Comparison of ENCODE assay signal across 12 cellular contexts in genomic region chr2:9990735-9991134, GRCh38. TPM values are rescaled to one million over a fixed set of nuclear protein-coding genes. Genes with fewer than 3 reads are reported as not detected.
DNase-seq lines count a peak whose midpoint lies in the region; ATAC-seq and TF ChIP-seq lines count a peak whose summit lies in the region.
"Had no signal": no experiment of that assay in that cellular context is flagged by ENCODE, and none has a peak within 500 bp of the region (broad histone marks: within the 10 kb centered on the region; RNA-seq: fewer than 3 reads in every experiment).

No MANE protein-coding gene starts in this region.

- H3K27ac Mint-ChIP-seq in stimulated activated effector memory CD8-positive, alpha-beta T cell treated with anti-CD3 and anti-CD28 coated beads, Interleukin-12 subunit alpha, Interleukin-12 subunit beta, amount 100 ng/mL, for 72 hours = no peak overlapping the region
- H3K27ac Mint-ChIP-seq: activated naive CD8-positive, alpha-beta T cell treated with anti-CD3 and anti-CD28 coated beads for 36 hours; mesothelial cell of epicardium had no signal

- H3K27me3 ChIP-seq in upper lobe of left lung = no peaks in the 10 kb centered on the region

- no peak for TF ChIP-seq POLR2A in upper lobe of left lung (IDR thresholded peaks at IDR 0.05)

- H3K4me1 ChIP-seq in upper lobe of left lung = peaks cover 8 to 26% (median 12%) of the 10 kb centered on the region in 4 donors
- H3K4me1 ChIP-seq: psoas muscle had no signal

- no peaks in the 10 kb centered on the region for H3K9me3 Mint-ChIP-seq in stimulated activated effector memory CD8-positive, alpha-beta T cell treated with anti-CD3 and anti-CD28 coated beads, Interleukin-12 subunit alpha, Interleukin-12 subunit beta, amount 100 ng/mL, for 72 hours
- H3K9me3 Mint-ChIP-seq: activated naive CD8-positive, alpha-beta T cell treated with anti-CD3 and anti-CD28 coated beads for 36 hours; mesothelial cell of epicardium had no signal

- H3K4me3 ChIP-seq in upper lobe of left lung = no peak overlapping the region
- H3K4me3 ChIP-seq: psoas muscle had no signal

- DNase-seq in activated CD4-positive, alpha-beta T cell treated with anti-CD3 and anti-CD28 coated beads, Interleukin-2, amount 50 U/mL, for 48 hours = peak; percentile 19 to 25
- DNase-seq in activated CD4-positive, alpha-beta T cell treated with anti-CD3 and anti-CD28 coated beads for 48 hours = no peak
- DNase-seq in cerebellum (ENCODE audit: low spot score) = peak; percentile 83
- DNase-seq in left lobe of liver (ENCODE audit: low spot score) = no peak
- peak in 1 of 2 donors; percentile 65 for DNase-seq in upper lobe of left lung
- no peak for DNase-seq in stimulated activated effector memory CD8-positive, alpha-beta T cell treated with anti-CD3 and anti-CD28 coated beads, Interleukin-12 subunit alpha, Interleukin-12 subunit beta, amount 100 ng/mL, for 72 hours (ENCODE audit: low spot score in 2 of 2)
- no peak for DNase-seq in activated gamma-delta T cell treated with Interleukin-2 at 50 U/mL for 16 hours
- DNase-seq: activated naive CD8-positive, alpha-beta T cell treated with anti-CD3 and anti-CD28 coated beads for 36 hours had no signal

- TF ChIP-seq CTCF in upper lobe of left lung (IDR thresholded peaks at IDR 0.05) = no peak

- 47 to 54% methylated on average over 6 of the region's 6 CpGs for WGBS in upper lobe of left lung, 2 donors

- no peak overlapping the region for H3K4me3 Mint-ChIP-seq in stimulated activated effector memory CD8-positive, alpha-beta T cell treated with anti-CD3 and anti-CD28 coated beads, Interleukin-12 subunit alpha, Interleukin-12 subunit beta, amount 100 ng/mL, for 72 hours
- H3K4me3 Mint-ChIP-seq: activated naive CD8-positive, alpha-beta T cell treated with anti-CD3 and anti-CD28 coated beads for 36 hours; mesothelial cell of epicardium had no signal

- H3K9me3 ChIP-seq in upper lobe of left lung = no peaks in the 10 kb centered on the region
- H3K9me3 ChIP-seq: psoas muscle had no signal

- H3K4me1 Mint-ChIP-seq in stimulated activated effector memory CD8-positive, alpha-beta T cell treated with anti-CD3 and anti-CD28 coated beads, Interleukin-12 subunit alpha, Interleukin-12 subunit beta, amount 100 ng/mL, for 72 hours = peaks cover 19% of the 10 kb centered on the region
- H3K4me1 Mint-ChIP-seq: mesothelial cell of epicardium had no signal

- H3K36me3 ChIP-seq in upper lobe of left lung = no peaks in the 10 kb centered on the region

- H3K36me3 Mint-ChIP-seq in stimulated activated effector memory CD8-positive, alpha-beta T cell treated with anti-CD3 and anti-CD28 coated beads, Interleukin-12 subunit alpha, Interleukin-12 subunit beta, amount 100 ng/mL, for 72 hours = no peaks in the 10 kb centered on the region
- H3K36me3 Mint-ChIP-seq: activated naive CD8-positive, alpha-beta T cell treated with anti-CD3 and anti-CD28 coated beads for 36 hours had no signal

- no peak for TF ChIP-seq EP300 in upper lobe of left lung (IDR thresholded peaks at IDR 0.05)

- H3K27ac ChIP-seq in upper lobe of left lung = peak overlapping the region in 3 of 4 donors; percentile 30 to 56 (median 52)
- H3K27ac ChIP-seq: psoas muscle had no signal

- ATAC-seq in left lobe of liver = peak; percentile 37
- ATAC-seq in upper lobe of left lung (ENCODE audit: low FRiP score in 2 of 2) = peak in 1 of 2 donors; percentile 81
- ATAC-seq in stimulated activated effector memory CD8-positive, alpha-beta T cell treated with anti-CD3 and anti-CD28 coated beads, Interleukin-12 subunit alpha, Interleukin-12 subunit beta, amount 100 ng/mL, for 72 hours = no peak
- ATAC-seq in GM19455 (IDR thresholded peaks at IDR 0.05; ENCODE audit: unreplicated experiment) = no peak
- ATAC-seq: Panc1 had no signal

RNA-seq across cellular contexts. Expression of gene GRHL1, which starts 39.2 kb away (rescaled TPM):
- total RNA-seq in cerebellum (17.2 TPM), left lobe of liver (4.7 TPM), upper lobe of left lung (10 to 100 TPM in 3 of 6 donors, 1 to 10 TPM in 3; 4.3 to 18.0 (median 10.1) TPM)

RNA-seq across cellular contexts. Expression of gene KLF11, which starts 52.6 kb away (rescaled TPM):
- total RNA-seq in cerebellum (10.7 TPM), left lobe of liver (12.2 TPM), upper lobe of left lung (10 to 100 TPM; 14.3 to 38.7 (median 23.4) TPM)

Comparison
In these comparisons a context has a peak if more than half of its experiments do, and no peak if none do; other contexts are left out.
1. DNase-seq: peak in activated CD4-positive, alpha-beta T cell treated with anti-CD3 and anti-CD28 coated beads, Interleukin-2, amount 50 U/mL, for 48 hours (2 of 2) and cerebellum (single experiment); none in activated CD4-positive, alpha-beta T cell treated with anti-CD3 and anti-CD28 coated beads for 48 hours (single experiment), left lobe of liver (single experiment), stimulated activated effector memory CD8-positive, alpha-beta T cell treated with anti-CD3 and anti-CD28 coated beads, Interleukin-12 subunit alpha, Interleukin-12 subunit beta, amount 100 ng/mL, for 72 hours (0 of 2) and activated gamma-delta T cell treated with Interleukin-2 at 50 U/mL for 16 hours (single experiment).